In genomic region chr17:80768936-80769335, GRCh38 we compare ENCODE assay signal across 26 cellular contexts.
DNase-seq lines count a peak whose midpoint lies in the region; ATAC-seq, FAIRE-seq and TF ChIP-seq lines count a peak whose summit lies in the region.
"Had no signal": no experiment of that assay in that cellular context is flagged by ENCODE, and none has a peak within 500 bp of the region (broad histone marks: within the 10 kb centered on the region; RNA-seq: fewer than 3 reads in every experiment).

No MANE protein-coding gene starts in this region.

- H3K4me2 ChIP-seq in A549 = no peak overlapping the region
- H3K4me2 ChIP-seq: GM23338 had no signal

- H3K36me3 Mint-ChIP-seq in CD4-positive, alpha-beta T cell (ENCODE audit: low read depth) = peaks cover 19% of the 10 kb centered on the region

- H3K27ac ChIP-seq in A549 (no peak overlapping the region), sigmoid colon (no peak overlapping the region)
- H3K27ac ChIP-seq in CD4-positive, alpha-beta T cell (ENCODE audit: low read depth, low read length) = no peak overlapping the region
- H3K27ac ChIP-seq: C4-2B, Peyer's patch, SK-N-MC had no signal

- WGBS in A549 (ENCODE audit: missing lambda C conversion rate) = 90% methylated on average over 10 of the region's 10 CpGs
- 97% methylated on average over 10 of the region's 10 CpGs for WGBS in sigmoid colon, 2 donors

- CTCF ChIA-PET in A549 (lab: Yijun Ruan, JAX) = interaction anchor here (2.1 kb wide), 1 partner anchor 9 kb away, joined by 5 read pairs; no protein-coding TSS in a partner anchor
- CTCF ChIA-PET in CD4-positive, alpha-beta T cell (lab: Charles Lee) = no interaction called here

- H3K9me3 ChIP-seq in A549 (no peaks in the 10 kb centered on the region), sigmoid colon (no peaks in the 10 kb centered on the region)
- no peaks in the 10 kb centered on the region for H3K9me3 ChIP-seq in CD4-positive, alpha-beta T cell (ENCODE audit: control insufficient read depth, low read length)
- H3K9me3 ChIP-seq: Peyer's patch had no signal

- H3K4me3 Mint-ChIP-seq in CD4-positive, alpha-beta T cell = no peak overlapping the region
- H3K4me3 Mint-ChIP-seq: B cell, GM23338, H9 had no signal

- no peaks in the 10 kb centered on the region for H3K9me3 Mint-ChIP-seq in CD4-positive, alpha-beta T cell
- H3K9me3 Mint-ChIP-seq: GM23338, H9 had no signal

- no peak for TF ChIP-seq RAD21 in A549 (conservative IDR thresholded peaks at IDR 0.05 in 1 of 2, IDR thresholded peaks at IDR 0.05 in 1 of 2)

- peaks cover 71% of the 10 kb centered on the region for H3K4me1 Mint-ChIP-seq in CD4-positive, alpha-beta T cell (ENCODE audit: low read depth)

- TF ChIP-seq EP300 in A549 (IDR thresholded peaks at IDR 0.05) (no peak), sigmoid colon (IDR thresholded peaks at IDR 0.05) (no peak)

- peak; percentile 68 for FAIRE-seq in A549 (lab: Jason Lieb, UNC)
- FAIRE-seq: GM18507, HTR-8/SVneo had no signal

- POLR2A ChIA-PET in A549 (lab: Yijun Ruan, JAX) = no interaction called here
- POLR2A ChIA-PET in CD4-positive, alpha-beta T cell (lab: Charles Lee) = no interaction called here

- no peaks in the 10 kb centered on the region for H3K36me3 ChIP-seq in sigmoid colon
- H3K36me3 ChIP-seq: Peyer's patch had no signal

- TF ChIP-seq POLR2A in A549 (IDR thresholded peaks at IDR 0.05; ENCODE audit: low read length) = no peak
- no peak for TF ChIP-seq POLR2A in sigmoid colon (IDR thresholded peaks at IDR 0.05)

- no peaks in the 10 kb centered on the region for H3K4me1 ChIP-seq in A549
- H3K4me1 ChIP-seq in sigmoid colon = peaks cover 0 to 28% (median 21%) of the 10 kb centered on the region in 4 donors
- H3K4me1 ChIP-seq: Peyer's patch had no signal

- DNase-seq in A549 (ENCODE audit: low read depth in 1 of 2, low spot score in 1 of 2) (no peak), islet precursor cell (peak; percentile 35), sigmoid colon (peak; percentile 60), SKM-1 treated with dmso at 0.1 percent for 144 hours (lab: John Stamatoyannopoulos, UW; ENCODE audit: unreplicated experiment) (no peak)
- no peak for DNase-seq in CD4-positive, alpha-beta T cell
- DNase-seq in effector CD4-positive, alpha-beta T cell = no peak
- DNase-seq: DMS153, H9, KBM-7, MM.1S, NCI-H1048, NCI-H1417, NCI-H1694 treated with DMSO at 0.1 percent for 48 hours, NCI-H2081, NCI-H2227 treated with DMSO at 0.1 percent for 48 hours, NCI-H69, Peyer's patch, SHP77 treated with DMSO at 0.1 percent for 48 hours, SW 1271 had no signal

- H3K27me3 Mint-ChIP-seq in CD4-positive, alpha-beta T cell = no peaks in the 10 kb centered on the region
- H3K27me3 Mint-ChIP-seq: B cell had no signal

- TF ChIP-seq CTCF in A549 (IDR thresholded peaks at IDR 0.05) = no peak
- TF ChIP-seq CTCF in CD4-positive, alpha-beta T cell (IDR thresholded peaks at IDR 0.05) = no peak
- TF ChIP-seq CTCF in sigmoid colon (IDR thresholded peaks at IDR 0.05) = no peak

- ATAC-seq in A549 (no peak), GM18498 (IDR thresholded peaks at IDR 0.05; ENCODE audit: unreplicated experiment) (no peak)
- no peak for ATAC-seq in CD4-positive, alpha-beta T cell (ENCODE audit: poor library complexity)
- ATAC-seq: GM23338 had no signal

- H3K27ac Mint-ChIP-seq in CD4-positive, alpha-beta T cell = peak overlapping the region; percentile 50
- H3K27ac Mint-ChIP-seq: B cell, GM23338, H9 had no signal

- intact Hi-C loops in CD4-positive, alpha-beta T cell (cut with DNase I, micrococcal nuclease) = no loop called here
- intact Hi-C loops in sigmoid colon (cut with DNase I) = no loop called here

- no peak overlapping the region for H3K4me3 ChIP-seq in A549
- no peak overlapping the region for H3K4me3 ChIP-seq in sigmoid colon
- H3K4me3 ChIP-seq: GM23338, Peyer's patch, SK-N-MC had no signal

- no peaks in the 10 kb centered on the region for H3K27me3 ChIP-seq in CD4-positive, alpha-beta T cell (ENCODE audit: control insufficient read depth, insufficient read depth, low read length)
- no peaks in the 10 kb centered on the region for H3K27me3 ChIP-seq in sigmoid colon
- H3K27me3 ChIP-seq: Peyer's patch had no signal

TF ChIP-seq in A549, 52 proteins besides CTCF, POLR2A, EP300 and RAD21:
- no peak for TF ChIP-seq MAX (IDR thresholded peaks at IDR 0.05)
- no peak for TF ChIP-seq CBX8 (IDR thresholded peaks at IDR 0.05)
- no peak for TF ChIP-seq POLR2AphosphoS2 (conservative IDR thresholded peaks at IDR 0.05; ENCODE audit: low read length)
- TF ChIP-seq REST (IDR thresholded peaks at IDR 0.05) = no peak
- no peak for TF ChIP-seq ZNF302 (CRISPR knock-in tag; IDR thresholded peaks at IDR 0.05)
- no peak for TF ChIP-seq JUNB (IDR thresholded peaks at IDR 0.05)
- no peak for TF ChIP-seq ZSCAN20 (CRISPR knock-in tag; IDR thresholded peaks at IDR 0.05)
- no peak for TF ChIP-seq NPAS2 (CRISPR knock-in tag; IDR thresholded peaks at IDR 0.05; ENCODE audit: borderline replicate concordance)
- no peak for TF ChIP-seq ELK1 (IDR thresholded peaks at IDR 0.05; ENCODE audit: low read depth, low read length)
- no peak for TF ChIP-seq RNF2 (IDR thresholded peaks at IDR 0.05; ENCODE audit: borderline replicate concordance, low read depth)
- no peak for TF ChIP-seq GATA3 (IDR thresholded peaks at IDR 0.05; ENCODE audit: borderline replicate concordance)
- TF ChIP-seq CHD2 (IDR thresholded peaks at IDR 0.05; ENCODE audit: low read length, partially characterized antibody) = no peak
- no peak for TF ChIP-seq FOSB (CRISPR knock-in tag; IDR thresholded peaks at IDR 0.05)
- TF ChIP-seq MAFK (IDR thresholded peaks at IDR 0.05; ENCODE audit: partially characterized antibody) = no peak
- TF ChIP-seq NR3C1 (IDR thresholded peaks at IDR 0.05) = no peak
TF ChIP-seq in A549: peak in this region for 0.

Comparison
In these comparisons a context has a peak if more than half of its experiments do, and no peak if none do; other contexts are left out.
1. DNase-seq: peak in islet precursor cell (single experiment) and sigmoid colon (single experiment); none in A549 (0 of 2), CD4-positive, alpha-beta T cell (0 of 10), effector CD4-positive, alpha-beta T cell (single experiment) and SKM-1 treated with dmso at 0.1 percent for 144 hours (single experiment).